Comparison of ENCODE assay signal across 11 cellular contexts in the genomic region with DNA sequence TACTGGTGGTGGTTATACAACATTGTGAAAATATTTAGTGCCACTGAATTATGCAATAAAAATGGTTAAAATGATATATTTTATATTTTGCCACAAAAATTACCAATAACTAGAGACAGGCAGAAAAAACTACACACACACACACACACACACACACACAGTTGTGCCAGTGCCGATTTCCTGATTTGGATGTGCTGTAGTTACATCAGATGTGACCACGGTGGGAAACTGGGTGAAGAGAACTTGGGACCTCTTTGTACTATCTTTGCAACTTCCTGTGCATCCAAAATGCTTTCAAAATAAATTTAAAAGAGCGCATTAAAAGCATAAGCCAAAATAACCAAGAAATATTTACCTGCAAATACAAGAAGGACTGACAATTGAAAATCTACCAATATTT.
"Had no signal": no experiment of that assay in that cellular context is flagged by ENCODE, and none has a peak within 500 bp of the region (broad histone marks: within the 10 kb centered on the region; RNA-seq: fewer than 3 reads in every experiment).

No MANE protein-coding gene starts in this region.

- H3K9me3 ChIP-seq: HAP-1 had no signal

- H3K9me3 Mint-ChIP-seq: GM23338, H9, HFFc6 had no signal

- H3K9ac ChIP-seq: GM23248 had no signal

- H3K4me3 ChIP-seq: GM23248, GM23338, HAP-1 had no signal

- H3K27ac ChIP-seq: GM23248 had no signal

- H3K4me3 Mint-ChIP-seq: GM23338, H9, HFFc6 had no signal

- ATAC-seq: GM23338, HCT116 had no signal

- H3K4me2 ChIP-seq: GM23338 had no signal

- H3K27ac Mint-ChIP-seq: GM23338, H9, HFFc6 had no signal

- FAIRE-seq: H1, H54 had no signal

- H3K4me1 ChIP-seq: HAP-1 had no signal

- DNase-seq: GM23248, GOT3, H7, H9, HCEC 1CT, HFFc6 had no signal

- H2AFZ ChIP-seq: GM23248, GM23338 had no signal

- H3K36me3 ChIP-seq: HAP-1 had no signal
